ENCODE assay signal across 1 cellular context in genomic region chr6:19804362-19805145, GRCh38.
A peak's percentile ranks its signal among the peaks of the same experiment; 100 is the strongest.
TF ChIP-seq lines count a peak whose summit lies in the region.

No MANE protein-coding gene starts in this region.

TF ChIP-seq in K562, 482 proteins besides CTCF, POLR2A, EP300 and RAD21 (continued from another document and continues in another):
- TF ChIP-seq ARID4B (CRISPR knock-in tag; IDR thresholded peaks at IDR 0.05) (peak; percentile 100), ARID1B (IDR thresholded peaks at IDR 0.05) (peak; percentile 71; the same call in 1 of the 2 replicates), CBX3 (IDR thresholded peaks at IDR 0.05; ENCODE audit: borderline replicate concordance in 1 of 2, low read length in 2 of 2) (peak in 1 of 2 experiments; percentile 45; a peak in 1 of 3 replicates), NFXL1 (CRISPR knock-in tag; IDR thresholded peaks at IDR 0.05) (no peak), ZEB2 (IDR thresholded peaks at IDR 0.05) (0 out of 2 replicates have a peak, but pooled peaks have one; percentile 24), SREBF1 (IDR thresholded peaks at IDR 0.05; ENCODE audit: borderline replicate concordance, low read depth, low read length) (no peak), HNRNPLL (IDR thresholded peaks at IDR 0.05; ENCODE audit: low read depth, low read length, poor library complexity, severe bottlenecking) (peak; percentile 67), HMGXB4 (CRISPR knock-in tag; IDR thresholded peaks at IDR 0.05) (no peak), SMARCC2 (IDR thresholded peaks at IDR 0.05; ENCODE audit: low read depth) (no peak; the same call in 1 of the 2 replicates), ATF7 (IDR thresholded peaks at IDR 0.05) (peak; percentile 99), RBM17 (IDR thresholded peaks at IDR 0.05; ENCODE audit: borderline replicate concordance, low read depth, low read length) (no peak), E2F3 (CRISPR knock-in tag; IDR thresholded peaks at IDR 0.05) (peak; percentile 93), BHLHE40 (IDR thresholded peaks at IDR 0.05; ENCODE audit: low read length) (peak; percentile 31; the same call in 1 of the 2 replicates), ZBTB7A (IDR thresholded peaks at IDR 0.05; ENCODE audit: borderline replicate concordance, control insufficient read depth, low read depth, low read length) (no peak), ATF1 (CRISPR knock-in tag; IDR thresholded peaks at IDR 0.05) (peak; percentile 82), ATF1 (tag; IDR thresholded peaks at IDR 0.05) (peak; percentile 99), MEIS2 (IDR thresholded peaks at IDR 0.05; ENCODE audit: partially characterized antibody) (peak; percentile 81), FOXM1 (IDR thresholded peaks at IDR 0.05; ENCODE audit: low read depth) (no peak), FOXM1 (CRISPR knock-in tag; IDR thresholded peaks at IDR 0.05; ENCODE audit: low read depth) (peak; percentile 63; the same call in 1 of the 2 replicates), CBFA2T3 (IDR thresholded peaks at IDR 0.05) (peak; percentile 61), TAF1 (IDR thresholded peaks at IDR 0.05; ENCODE audit: control insufficient read depth, extremely low read depth, insufficient read depth, low read length, severe bottlenecking) (peak; percentile 68), HMGN3 (IDR thresholded peaks at IDR 0.05; ENCODE audit: borderline replicate concordance, extremely low read depth, insufficient read length, low read depth, low read length) (peak; percentile 100), THRAP3 (IDR thresholded peaks at IDR 0.05; ENCODE audit: borderline replicate concordance) (no peak), JUNB (CRISPR knock-in tag; conservative IDR thresholded peaks at IDR 0.05) (peak; percentile 92), SRF (CRISPR knock-in tag; IDR thresholded peaks at IDR 0.05) (peak in 1 of 2 experiments; percentile 59; a peak in 1 of 4 replicates), NFE2L1 (tag; IDR thresholded peaks at IDR 0.05; ENCODE audit: borderline replicate concordance, low read depth) (no peak), SRSF7 (optimal IDR thresholded peaks at IDR 0.05; ENCODE audit: low read depth, low read length) (no peak), ZNF592 (IDR thresholded peaks at IDR 0.05) (peak; percentile 77), JUN (IDR thresholded peaks at IDR 0.05; ENCODE audit: borderline replicate concordance, low read depth, low read length) (peak; percentile 93), JUN (CRISPR knock-in tag; IDR thresholded peaks at IDR 0.05; ENCODE audit: borderline replicate concordance) (peak; percentile 75; the same call in 1 of the 2 replicates)
- TF ChIP-seq, protein P1, sequence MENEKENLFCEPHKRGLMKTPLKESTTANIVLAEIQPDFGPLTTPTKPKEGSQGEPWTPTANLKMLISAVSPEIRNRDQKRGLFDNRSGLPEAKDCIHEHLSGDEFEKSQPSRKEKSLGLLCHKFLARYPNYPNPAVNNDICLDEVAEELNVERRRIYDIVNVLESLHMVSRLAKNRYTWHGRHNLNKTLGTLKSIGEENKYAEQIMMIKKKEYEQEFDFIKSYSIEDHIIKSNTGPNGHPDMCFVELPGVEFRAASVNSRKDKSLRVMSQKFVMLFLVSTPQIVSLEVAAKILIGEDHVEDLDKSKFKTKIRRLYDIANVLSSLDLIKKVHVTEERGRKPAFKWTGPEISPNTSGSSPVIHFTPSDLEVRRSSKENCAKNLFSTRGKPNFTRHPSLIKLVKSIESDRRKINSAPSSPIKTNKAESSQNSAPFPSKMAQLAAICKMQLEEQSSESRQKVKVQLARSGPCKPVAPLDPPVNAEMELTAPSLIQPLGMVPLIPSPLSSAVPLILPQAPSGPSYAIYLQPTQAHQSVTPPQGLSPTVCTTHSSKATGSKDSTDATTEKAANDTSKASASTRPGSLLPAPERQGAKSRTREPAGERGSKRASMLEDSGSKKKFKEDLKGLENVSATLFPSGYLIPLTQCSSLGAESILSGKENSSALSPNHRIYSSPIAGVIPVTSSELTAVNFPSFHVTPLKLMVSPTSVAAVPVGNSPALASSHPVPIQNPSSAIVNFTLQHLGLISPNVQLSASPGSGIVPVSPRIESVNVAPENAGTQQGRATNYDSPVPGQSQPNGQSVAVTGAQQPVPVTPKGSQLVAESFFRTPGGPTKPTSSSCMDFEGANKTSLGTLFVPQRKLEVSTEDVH (IDR thresholded peaks at IDR 0.05; ENCODE audit: low read depth, partially characterized antibody) = peak; percentile 60
- TF ChIP-seq, protein P2, sequence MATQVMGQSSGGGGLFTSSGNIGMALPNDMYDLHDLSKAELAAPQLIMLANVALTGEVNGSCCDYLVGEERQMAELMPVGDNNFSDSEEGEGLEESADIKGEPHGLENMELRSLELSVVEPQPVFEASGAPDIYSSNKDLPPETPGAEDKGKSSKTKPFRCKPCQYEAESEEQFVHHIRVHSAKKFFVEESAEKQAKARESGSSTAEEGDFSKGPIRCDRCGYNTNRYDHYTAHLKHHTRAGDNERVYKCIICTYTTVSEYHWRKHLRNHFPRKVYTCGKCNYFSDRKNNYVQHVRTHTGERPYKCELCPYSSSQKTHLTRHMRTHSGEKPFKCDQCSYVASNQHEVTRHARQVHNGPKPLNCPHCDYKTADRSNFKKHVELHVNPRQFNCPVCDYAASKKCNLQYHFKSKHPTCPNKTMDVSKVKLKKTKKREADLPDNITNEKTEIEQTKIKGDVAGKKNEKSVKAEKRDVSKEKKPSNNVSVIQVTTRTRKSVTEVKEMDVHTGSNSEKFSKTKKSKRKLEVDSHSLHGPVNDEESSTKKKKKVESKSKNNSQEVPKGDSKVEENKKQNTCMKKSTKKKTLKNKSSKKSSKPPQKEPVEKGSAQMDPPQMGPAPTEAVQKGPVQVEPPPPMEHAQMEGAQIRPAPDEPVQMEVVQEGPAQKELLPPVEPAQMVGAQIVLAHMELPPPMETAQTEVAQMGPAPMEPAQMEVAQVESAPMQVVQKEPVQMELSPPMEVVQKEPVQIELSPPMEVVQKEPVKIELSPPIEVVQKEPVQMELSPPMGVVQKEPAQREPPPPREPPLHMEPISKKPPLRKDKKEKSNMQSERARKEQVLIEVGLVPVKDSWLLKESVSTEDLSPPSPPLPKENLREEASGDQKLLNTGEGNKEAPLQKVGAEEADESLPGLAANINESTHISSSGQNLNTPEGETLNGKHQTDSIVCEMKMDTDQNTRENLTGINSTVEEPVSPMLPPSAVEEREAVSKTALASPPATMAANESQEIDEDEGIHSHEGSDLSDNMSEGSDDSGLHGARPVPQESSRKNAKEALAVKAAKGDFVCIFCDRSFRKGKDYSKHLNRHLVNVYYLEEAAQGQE (CRISPR knock-in tag; IDR thresholded peaks at IDR 0.05; ENCODE audit: low read depth) = peak; percentile 80
- TF ChIP-seq, protein P3, sequence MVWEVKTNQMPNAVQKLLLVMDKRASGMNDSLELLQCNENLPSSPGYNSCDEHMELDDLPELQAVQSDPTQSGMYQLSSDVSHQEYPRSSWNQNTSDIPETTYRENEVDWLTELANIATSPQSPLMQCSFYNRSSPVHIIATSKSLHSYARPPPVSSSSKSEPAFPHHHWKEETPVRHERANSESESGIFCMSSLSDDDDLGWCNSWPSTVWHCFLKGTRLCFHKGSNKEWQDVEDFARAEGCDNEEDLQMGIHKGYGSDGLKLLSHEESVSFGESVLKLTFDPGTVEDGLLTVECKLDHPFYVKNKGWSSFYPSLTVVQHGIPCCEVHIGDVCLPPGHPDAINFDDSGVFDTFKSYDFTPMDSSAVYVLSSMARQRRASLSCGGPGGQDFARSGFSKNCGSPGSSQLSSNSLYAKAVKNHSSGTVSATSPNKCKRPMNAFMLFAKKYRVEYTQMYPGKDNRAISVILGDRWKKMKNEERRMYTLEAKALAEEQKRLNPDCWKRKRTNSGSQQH (CRISPR knock-in tag; IDR thresholded peaks at IDR 0.05) = peak; percentile 89
- TF ChIP-seq, protein P4, sequence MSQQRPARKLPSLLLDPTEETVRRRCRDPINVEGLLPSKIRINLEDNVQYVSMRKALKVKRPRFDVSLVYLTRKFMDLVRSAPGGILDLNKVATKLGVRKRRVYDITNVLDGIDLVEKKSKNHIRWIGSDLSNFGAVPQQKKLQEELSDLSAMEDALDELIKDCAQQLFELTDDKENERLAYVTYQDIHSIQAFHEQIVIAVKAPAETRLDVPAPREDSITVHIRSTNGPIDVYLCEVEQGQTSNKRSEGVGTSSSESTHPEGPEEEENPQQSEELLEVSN (IDR thresholded peaks at IDR 0.05; ENCODE audit: borderline replicate concordance in 1 of 2, extremely low read depth in 1 of 2, insufficient read depth in 1 of 2, insufficient read length in 1 of 2, low read depth in 1 of 2, low read length in 1 of 2, poor library complexity in 1 of 2, severe bottlenecking in 1 of 2) = peak; percentile 97 to 100
- TF ChIP-seq, protein P5, sequence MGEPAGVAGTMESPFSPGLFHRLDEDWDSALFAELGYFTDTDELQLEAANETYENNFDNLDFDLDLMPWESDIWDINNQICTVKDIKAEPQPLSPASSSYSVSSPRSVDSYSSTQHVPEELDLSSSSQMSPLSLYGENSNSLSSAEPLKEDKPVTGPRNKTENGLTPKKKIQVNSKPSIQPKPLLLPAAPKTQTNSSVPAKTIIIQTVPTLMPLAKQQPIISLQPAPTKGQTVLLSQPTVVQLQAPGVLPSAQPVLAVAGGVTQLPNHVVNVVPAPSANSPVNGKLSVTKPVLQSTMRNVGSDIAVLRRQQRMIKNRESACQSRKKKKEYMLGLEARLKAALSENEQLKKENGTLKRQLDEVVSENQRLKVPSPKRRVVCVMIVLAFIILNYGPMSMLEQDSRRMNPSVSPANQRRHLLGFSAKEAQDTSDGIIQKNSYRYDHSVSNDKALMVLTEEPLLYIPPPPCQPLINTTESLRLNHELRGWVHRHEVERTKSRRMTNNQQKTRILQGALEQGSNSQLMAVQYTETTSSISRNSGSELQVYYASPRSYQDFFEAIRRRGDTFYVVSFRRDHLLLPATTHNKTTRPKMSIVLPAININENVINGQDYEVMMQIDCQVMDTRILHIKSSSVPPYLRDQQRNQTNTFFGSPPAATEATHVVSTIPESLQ (CRISPR knock-in tag; IDR thresholded peaks at IDR 0.05) = no peak
